ENCODE assay signal across 8 cellular contexts in the genomic region with DNA sequence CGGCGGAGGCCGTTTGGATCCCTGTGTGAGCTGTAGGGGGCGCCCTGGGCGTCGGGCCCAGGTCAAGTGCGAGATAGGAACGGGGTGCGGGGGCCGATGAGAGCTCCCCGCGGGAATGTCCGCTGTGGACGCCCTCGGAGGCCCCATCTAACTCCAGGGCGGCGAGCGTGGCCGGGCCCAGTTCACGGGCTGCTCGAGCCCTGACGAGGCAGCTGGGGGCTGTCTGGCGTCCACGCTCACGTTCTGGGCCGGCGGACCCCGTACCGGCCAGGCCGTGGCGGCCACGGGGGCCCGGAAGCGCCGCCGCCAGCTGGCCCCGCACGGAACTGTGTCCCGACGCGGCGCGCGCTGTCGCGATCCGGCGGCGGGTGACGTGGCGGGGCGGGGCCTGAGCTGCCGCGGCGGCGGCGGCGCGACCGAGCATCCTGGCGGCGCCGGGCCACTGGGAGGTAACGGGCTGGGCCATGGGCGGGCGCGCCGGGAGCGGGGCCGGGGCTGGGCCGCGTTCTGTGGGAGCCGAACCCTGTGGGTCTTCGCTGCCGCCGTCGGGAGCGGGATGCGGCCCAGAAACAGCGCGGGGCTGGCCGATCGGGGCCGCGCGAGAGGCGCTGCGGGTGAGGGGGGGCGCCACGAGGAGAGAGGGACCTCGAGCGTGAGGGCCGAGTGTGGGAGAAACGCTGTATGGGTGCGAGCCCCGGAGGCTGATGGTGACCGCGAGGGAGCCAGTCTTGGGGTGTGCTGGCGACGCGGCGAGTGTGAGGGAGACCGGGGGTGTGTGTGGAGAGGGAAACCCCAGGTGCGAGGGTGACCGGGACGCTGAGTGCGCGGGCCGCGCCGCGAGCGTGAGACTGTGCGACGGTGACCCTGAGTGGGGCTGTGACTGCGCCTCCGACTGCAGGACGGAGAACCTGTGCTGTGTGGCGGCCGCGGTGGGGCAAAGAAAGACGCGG. TPM values are rescaled to one million over a fixed set of nuclear protein-coding genes. Genes with fewer than 3 reads are reported as not detected.
DNase-seq lines count a peak whose midpoint lies in the region; ATAC-seq and TF ChIP-seq lines count a peak whose summit lies in the region.

A gene (plus strand): TSS at position 399 of the 950 bp plus-strand sequence. CDS start 10,201 bp downstream, outside the sequence.

- H3K9me3 ChIP-seq in heart left ventricle (no peaks in the 10 kb centered on the region), upper lobe of left lung (no peaks in the 10 kb centered on the region)

- peaks cover 22% of the 10 kb centered on the region for H3K36me3 Mint-ChIP-seq in activated naive CD8-positive, alpha-beta T cell treated with anti-CD3 and anti-CD28 coated beads, Interleukin-2, amount 50 U/mL, for 24 hours (ENCODE audit: low read depth)

- TF ChIP-seq CTCF in heart left ventricle (IDR thresholded peaks at IDR 0.05), result peak; percentile 57 to 90 (median 76)
- TF ChIP-seq CTCF in upper lobe of left lung (IDR thresholded peaks at IDR 0.05), result peak; percentile 61 to 95 (median 88)

- TF ChIP-seq EP300 in upper lobe of left lung (IDR thresholded peaks at IDR 0.05), result no peak

- H3K4me1 Mint-ChIP-seq in activated naive CD8-positive, alpha-beta T cell treated with anti-CD3 and anti-CD28 coated beads, Interleukin-2, amount 50 U/mL, for 24 hours, result peaks cover 53% of the 10 kb centered on the region

- ATAC-seq in GM21367 (IDR thresholded peaks at IDR 0.05; ENCODE audit: unreplicated experiment) (peak; percentile 44), heart left ventricle (peak; percentile 21 to 80 (median 69)), upper lobe of left lung (ENCODE audit: low FRiP score in 2 of 2) (peak; percentile 71 to 92)
- ATAC-seq in activated naive CD8-positive, alpha-beta T cell treated with anti-CD3 and anti-CD28 coated beads, Interleukin-2, amount 50 U/mL, for 24 hours, result peak; percentile 71

- peak within 1 kb of the TSS; percentile 98 for H3K4me3 Mint-ChIP-seq in activated naive CD8-positive, alpha-beta T cell treated with anti-CD3 and anti-CD28 coated beads, Interleukin-2, amount 50 U/mL, for 24 hours

- H3K4me1 ChIP-seq in heart left ventricle (peaks cover 0 to 74% (median 45%) of the 10 kb centered on the region in 12 donors), upper lobe of left lung (peaks cover 17 to 35% (median 22%) of the 10 kb centered on the region in 4 donors)

- H3K4me3 ChIP-seq in heart left ventricle, result peak within 1 kb of the TSS; percentile 53 to 97 (median 90)
- peak within 1 kb of the TSS; percentile 89 to 94 (median 91) for H3K4me3 ChIP-seq in upper lobe of left lung

- H3K27ac ChIP-seq in heart left ventricle (peak within 1 kb of the TSS; percentile 86 to 100 (median 98)), upper lobe of left lung (peak within 1 kb of the TSS; percentile 97 to 99 (median 98))

- DNase-seq in DMS 273 treated with DMSO at 0.1 percent for 48 hours (lab: John Stamatoyannopoulos, UW), result peak; percentile 27
- DNase-seq in HUDEP-2 (lab: John Stamatoyannopoulos, UW; ENCODE audit: unreplicated experiment in 76 of 76), result peak in 74 of 76 experiments; percentile 18 to 86 (median 72)
- peak; percentile 32 to 77 for DNase-seq in SW 1271 (lab: John Stamatoyannopoulos, UW)
- peak; percentile 89 for DNase-seq in activated naive CD8-positive, alpha-beta T cell treated with anti-CD3 and anti-CD28 coated beads, Interleukin-2, amount 50 U/mL, for 24 hours
- DNase-seq in heart left ventricle, result peak; percentile 78 to 90 (median 84)
- DNase-seq in posterior vena cava (ENCODE audit: low spot score), result peak; percentile 93
- peak; percentile 86 to 97 for DNase-seq in upper lobe of left lung

- H3K36me3 ChIP-seq in heart left ventricle (peaks cover 0 to 29% (median 16%) of the 10 kb centered on the region in 9 donors), upper lobe of left lung (peaks cover 0 to 17% (median 12%) of the 10 kb centered on the region in 4 donors)

- H3K9me3 Mint-ChIP-seq in activated naive CD8-positive, alpha-beta T cell treated with anti-CD3 and anti-CD28 coated beads, Interleukin-2, amount 50 U/mL, for 24 hours, result no peaks in the 10 kb centered on the region

- 0 to 1% (median 0%) methylated on average over 31 to 123 of the region's 123 CpGs for WGBS in heart left ventricle, 4 donors
- WGBS in upper lobe of left lung, 2 donors, result 0 to 1% methylated on average over 44 to 67 of the region's 123 CpGs

- intact Hi-C loops in heart left ventricle (cut with DNase I), result loop anchor here (1.0 to 5.0 kb wide), 8 partner anchors 20 to 63 kb away; a partner anchor contains a TSS
- intact Hi-C loops in posterior vena cava (cut with DNase I), result loop anchor here in 1 of 2 donors (5.0 kb wide), 1 partner anchor 63 kb away; no protein-coding TSS in a partner anchor

- no peaks in the 10 kb centered on the region for H3K27me3 Mint-ChIP-seq in activated naive CD8-positive, alpha-beta T cell treated with anti-CD3 and anti-CD28 coated beads, Interleukin-2, amount 50 U/mL, for 24 hours

- H3K27me3 ChIP-seq in heart left ventricle, result no peaks in the 10 kb centered on the region
- H3K27me3 ChIP-seq in upper lobe of left lung, result no peaks in the 10 kb centered on the region

- H3K27ac Mint-ChIP-seq in activated naive CD8-positive, alpha-beta T cell treated with anti-CD3 and anti-CD28 coated beads, Interleukin-2, amount 50 U/mL, for 24 hours, result peak within 1 kb of the TSS; percentile 97

- TF ChIP-seq POLR2A in heart left ventricle (IDR thresholded peaks at IDR 0.05), result peak; percentile 73 to 86
- peak in 3 of 4 donors; percentile 70 to 81 (median 76) for TF ChIP-seq POLR2A in upper lobe of left lung (IDR thresholded peaks at IDR 0.05)

RNA-seq across cellular contexts. Expression of the gene that starts here (rescaled TPM):
- 10 to 100 TPM; 32.7 to 76.0 (median 45.1) TPM for total RNA-seq in heart left ventricle
- polyA plus RNA-seq in heart left ventricle, result 10 to 100 TPM; 45.6 to 50.5 TPM
- 10 to 100 TPM; 28.4 to 39.7 TPM for total RNA-seq in posterior vena cava
- total RNA-seq in upper lobe of left lung, result 100 to 1,000 TPM in 1 of 6 donors, 10 to 100 TPM in 5; 44.9 to 109 (median 49.5) TPM

Comparison
In these comparisons a context has a peak if more than half of its experiments do, and no peak if none do; other contexts are left out.
1. Peak in every context shown above with its lines: DNase-seq, ATAC-seq, H3K4me3 ChIP-seq and H3K27ac ChIP-seq.
2. DNase-seq: peak in every context shown above with its lines; median percentile 93 in posterior vena cava; 92 in upper lobe of left lung; 89 in activated naive CD8-positive, alpha-beta T cell treated with anti-CD3 and anti-CD28 coated beads, Interleukin-2, amount 50 U/mL, for 24 hours; 84 in heart left ventricle; 72 in HUDEP-2; 54 in SW 1271; 27 in DMS 273 treated with DMSO at 0.1 percent for 48 hours.